ENCODE assay signal across 10 cellular contexts in genomic region chr15:66670698-66671580, GRCh38. TPM values are rescaled to one million over a fixed set of nuclear protein-coding genes. Genes with fewer than 3 reads are reported as not detected.
DNase-seq lines count a peak whose midpoint lies in the region; ATAC-seq, FAIRE-seq and TF ChIP-seq lines count a peak whose summit lies in the region.
"Had no signal": no experiment of that assay in that cellular context is flagged by ENCODE, and none has a peak within 500 bp of the region (broad histone marks: within the 10 kb centered on the region; RNA-seq: fewer than 3 reads in every experiment).

No MANE protein-coding gene starts in this region.

- H3K27ac ChIP-seq in H9 (ENCODE audit: insufficient read length, low read depth, low read length) (no peak overlapping the region), pancreas (no peak overlapping the region), esophagus muscularis mucosa (replicated peaks in 1 of 4) (no peak overlapping the region)

- H2BK15ac ChIP-seq in H9 (ENCODE audit: low read depth, low read length) = no peak overlapping the region

- H3K4me3 Mint-ChIP-seq in H9 = peak overlapping the region; percentile 10 to 27; a peak in 1 of 5 replicates

- no peak overlapping the region for H2BK5ac ChIP-seq in H9 (ENCODE audit: insufficient read length, low read length)

- TF ChIP-seq POLR2A in esophagus muscularis mucosa (IDR thresholded peaks at IDR 0.05; ENCODE audit: low read depth) = no peak

- peaks cover 25 to 30% of the 10 kb centered on the region in 2 experiments for H3K4me1 Mint-ChIP-seq in H9

- no peak overlapping the region for H3K56ac ChIP-seq in H9 (ENCODE audit: insufficient read length, low read depth, low read length)

- H3K14ac ChIP-seq in H9 (ENCODE audit: insufficient read depth, low read length) = no peak overlapping the region

- no peak overlapping the region for H3K4ac ChIP-seq in H9 (ENCODE audit: low read depth, low read length)

- no peaks in the 10 kb centered on the region for H3K79me1 ChIP-seq in H9 (ENCODE audit: insufficient read depth, low read depth, low read length, poor library complexity, severe bottlenecking)

- no peak overlapping the region for H3K18ac ChIP-seq in H9 (ENCODE audit: insufficient read length, low read depth, low read length)

- H3K27me3 ChIP-seq in H9 (ENCODE audit: insufficient read depth, low read length) = no peaks in the 10 kb centered on the region
- no peaks in the 10 kb centered on the region for H3K27me3 ChIP-seq in pancreas
- no peaks in the 10 kb centered on the region for H3K27me3 ChIP-seq in esophagus muscularis mucosa

- no peak overlapping the region for H2BK20ac ChIP-seq in H9 (ENCODE audit: low read depth, low read length, poor library complexity, severe bottlenecking)

- H3K9me3 ChIP-seq in H9 (ENCODE audit: control insufficient read depth, low read depth, low read length) (no peaks in the 10 kb centered on the region), pancreas (no peaks in the 10 kb centered on the region), esophagus muscularis mucosa (peaks cover 0 to 3% (median 0%) of the 10 kb centered on the region in 4 donors)

- no peak overlapping the region for H2BK120ac ChIP-seq in H9 (ENCODE audit: low read depth, low read length, poor library complexity, severe bottlenecking)

- no peaks in the 10 kb centered on the region for H3K79me2 ChIP-seq in H9 (ENCODE audit: insufficient read depth, low read length)

- H3K4me3 ChIP-seq in pancreas (no peak overlapping the region), esophagus muscularis mucosa (no peak overlapping the region)

- intact Hi-C loops in pancreas (cut with DNase I) = no loop called here
- intact Hi-C loops in posterior vena cava (cut with DNase I) = no loop called here
- intact Hi-C loops in esophagus muscularis mucosa (cut with DNase I) = no loop called here

- ATAC-seq in pancreas = peak; percentile 95 to 98 (median 96)
- no peak for ATAC-seq in GM21786 (IDR thresholded peaks at IDR 0.05; ENCODE audit: unreplicated experiment)

- H2AFZ ChIP-seq in H9 (ENCODE audit: low read length) = no peak overlapping the region

- H3K23ac ChIP-seq in H9 (ENCODE audit: insufficient read length, low read depth, low read length) = no peak overlapping the region

- DNase-seq in H9 (peak; percentile 94), NCI-H510A treated with DMSO at 0.1 percent for 48 hours (lab: John Stamatoyannopoulos, UW) (peak; percentile 35), ecto neural progenitor cell (ENCODE audit: low spot score) (peak; percentile 76), pancreas (peak; percentile 77 to 92 (median 89)), posterior vena cava (ENCODE audit: low spot score) (no peak), SKM-1 treated with dmso at 0.1 percent for 144 hours (lab: John Stamatoyannopoulos, UW; ENCODE audit: unreplicated experiment) (no peak), esophagus muscularis mucosa (ENCODE audit: extremely low spot score) (no peak)
- DNase-seq: anterior cingulate cortex, KBM-7 had no signal

- H4K91ac ChIP-seq in H9 (ENCODE audit: insufficient read length, low read depth, low read length) = no peak overlapping the region

- H3K4me1 ChIP-seq in H9 (ENCODE audit: insufficient read depth, low read length) (peaks cover 3% of the 10 kb centered on the region; the same call in 1 of the 2 replicates), pancreas (no peaks in the 10 kb centered on the region), esophagus muscularis mucosa (no peaks in the 10 kb centered on the region)

- H2BK12ac ChIP-seq in H9 (ENCODE audit: insufficient read length, low read depth, low read length) = no peak overlapping the region

- H4K5ac ChIP-seq in H9 (ENCODE audit: insufficient read length, low read depth, low read length) = no peak overlapping the region

- WGBS in H9 (ENCODE audit: extremely low coverage, insufficient read length, low lambda C conversion rate) = no CpG with 5 or more reads among the region's 23 CpGs
- 32 to 34% methylated on average over 17 to 19 of the region's 23 CpGs for WGBS in pancreas, 2 donors
- WGBS in esophagus muscularis mucosa = 72% methylated on average over 21 of the region's 23 CpGs

- no peak overlapping the region for H2AK5ac ChIP-seq in H9 (ENCODE audit: insufficient read length, low read length)

- peaks cover 0 to 7% of the 10 kb centered on the region in 2 experiments; a peak in 4 of 5 replicates for H3K9me3 Mint-ChIP-seq in H9

- no peak for TF ChIP-seq EP300 in esophagus muscularis mucosa (IDR thresholded peaks at IDR 0.05)

- H3K4me2 ChIP-seq in H9 (ENCODE audit: insufficient read depth, insufficient read length, low read length) = peak overlapping the region; percentile 26

- H3K9ac ChIP-seq in H9 (ENCODE audit: extremely low read depth, insufficient read length, low read length) = no peak overlapping the region

- H3K36me3 ChIP-seq in pancreas (no peaks in the 10 kb centered on the region), esophagus muscularis mucosa (no peaks in the 10 kb centered on the region)

- peak overlapping the region in 1 of 3 experiments; percentile 11; a peak in 1 of 7 replicates for H3K27ac Mint-ChIP-seq in H9

- no peak overlapping the region for H4K8ac ChIP-seq in H9 (replicated peaks; ENCODE audit: insufficient read length, low read depth, low read length)

- TF ChIP-seq CTCF in H9 (conservative IDR thresholded peaks at IDR 0.05) = no peak
- no peak for TF ChIP-seq CTCF in pancreas (IDR thresholded peaks at IDR 0.05)
- no peak for TF ChIP-seq CTCF in esophagus muscularis mucosa (IDR thresholded peaks at IDR 0.05)

- no peaks in the 10 kb centered on the region for H4K20me1 ChIP-seq in H9 (ENCODE audit: control insufficient read depth, insufficient read depth, insufficient read length)

- H3T11ph ChIP-seq in H9 (ENCODE audit: low read length) = no peak overlapping the region

- H3K27me3 Mint-ChIP-seq in H9 (ENCODE audit: low read depth) = peaks cover 1% of the 10 kb centered on the region

- H3K36me3 Mint-ChIP-seq in H9 (ENCODE audit: insufficient read depth in 1 of 3, low read depth in 3 of 3) = peaks cover 0 to 5% (median 0%) of the 10 kb centered on the region in 3 experiments; a peak in 2 of 7 replicates

- FAIRE-seq in pancreas (lab: Jason Lieb, UNC) = no peak

- no peaks in the 10 kb centered on the region for H3K23me2 ChIP-seq in H9 (ENCODE audit: insufficient read length, low read depth, low read length, poor library complexity, severe bottlenecking)

RNA-seq across cellular contexts. Expression of gene SMAD6, which starts 31.1 kb away (rescaled TPM):
- total RNA-seq in H9 (2021) (6.0 and 6.8 TPM in 2 replicates), pancreas (10 to 100 TPM in 1 of 6 donors, 1 to 10 TPM in 5; 2.8 to 13.1 (median 3.7) TPM), posterior vena cava (10 to 100 TPM; 17.4 to 18.4 TPM), esophagus muscularis mucosa (10 to 100 TPM in 3 of 4 donors, 1 to 10 TPM in 1; 9.4 to 18.9 (median 14.3) TPM)
- polyA plus RNA-seq in pancreas = 1 to 10 TPM; 2.6 to 2.7 TPM

Comparison
In these comparisons a context has a peak if more than half of its experiments do, and no peak if none do; other contexts are left out.
1. DNase-seq: peak in H9 (single experiment), NCI-H510A treated with DMSO at 0.1 percent for 48 hours (single experiment), ecto neural progenitor cell (single experiment) and pancreas (6 of 6); none in posterior vena cava (single experiment), SKM-1 treated with dmso at 0.1 percent for 144 hours (single experiment) and esophagus muscularis mucosa (single experiment).